Comparison of ENCODE assay signal across 16 cellular contexts in genomic region chr6:112030965-112031660, GRCh38. TPM values are rescaled to one million over a fixed set of nuclear protein-coding genes. Genes with fewer than 3 reads are reported as not detected.
A peak's percentile ranks its signal among the peaks of the same experiment; 100 is the strongest.
DNase-seq lines count a peak whose midpoint lies in the region; ATAC-seq and TF ChIP-seq lines count a peak whose summit lies in the region.
"Had no signal": no experiment of that assay in that cellular context is flagged by ENCODE, and none has a peak within 500 bp of the region (broad histone marks: within the 10 kb centered on the region; RNA-seq: fewer than 3 reads in every experiment).

No MANE protein-coding gene starts in this region.

- CTCF ChIA-PET in CD8-positive, alpha-beta T cell (lab: Charles Lee): interaction anchor here (1.1 to 1.8 kb wide), 4 partner anchors 10 to 20 kb away, joined by 3 to 11 read pairs (median 5); no protein-coding TSS in a partner anchor

- no peaks in the 10 kb centered on the region for H3K27me3 Mint-ChIP-seq in CD8-positive, alpha-beta T cell (ENCODE audit: low read depth)

- ATAC-seq in CD8-positive, alpha-beta T cell: no peak
- peak; percentile 60 for ATAC-seq in sciatic nerve
- ATAC-seq: SK-N-SH treated with all-trans-retinoic acid at 6 μM for 48 hours; stimulated activated naive B cell treated with anti-CD40 and anti-IgM and Interleukin-4, amounts not matched to agents 10 μg/mL and 1 μg/mL and 100 μg/mL, for 72 hours; WTC11 had no signal

- H3K27me3 ChIP-seq in CD8-positive, alpha-beta T cell (ENCODE audit: insufficient read depth, low read length): no peaks in the 10 kb centered on the region
- no peaks in the 10 kb centered on the region for H3K27me3 ChIP-seq in esophagus muscularis mucosa

- TF ChIP-seq POLR2A in esophagus muscularis mucosa (IDR thresholded peaks at IDR 0.05; ENCODE audit: low read depth): no peak

- no peak for DNase-seq in CD8-positive, alpha-beta T cell
- DNase-seq in LoVo (ENCODE audit: low spot score) (peak; percentile 4), esophagus muscularis mucosa (ENCODE audit: extremely low spot score) (no peak), sciatic nerve (ENCODE audit: low spot score) (no peak), NOMO-1 treated with dmso at 0.1 percent for 144 hours (lab: John Stamatoyannopoulos, UW; ENCODE audit: unreplicated experiment) (no peak), OCI-M1 (lab: John Stamatoyannopoulos, UW) (no peak), SHP77 treated with DMSO at 0.1 percent for 48 hours (lab: John Stamatoyannopoulos, UW) (no peak)
- DNase-seq: foreskin fibroblast; NCI-H2081; psoas muscle; stimulated activated CD4-positive, alpha-beta T cell treated with anti-CD3 and anti-CD28 coated beads, Interleukin-4, amount 100 ng/mL, for 1 hour; stimulated activated naive B cell treated with anti-CD40 and anti-IgM and Interleukin-4, amounts not matched to agents 10 μg/mL and 1 μg/mL and 100 μg/mL, for 72 hours had no signal

- WGBS in esophagus muscularis mucosa: 47% methylated on average over 3 of the region's 3 CpGs

- H3K4me3 Mint-ChIP-seq in CD8-positive, alpha-beta T cell: no peak overlapping the region
- H3K4me3 Mint-ChIP-seq: stimulated activated naive B cell treated with anti-CD40 and anti-IgM and Interleukin-4, amounts not matched to agents 10 μg/mL and 1 μg/mL and 100 μg/mL, for 72 hours; WTC11 had no signal

- TF ChIP-seq EP300 in esophagus muscularis mucosa (IDR thresholded peaks at IDR 0.05): no peak

- no peak for TF ChIP-seq CTCF in CD8-positive, alpha-beta T cell (IDR thresholded peaks at IDR 0.05)
- no peak for TF ChIP-seq CTCF in esophagus muscularis mucosa (IDR thresholded peaks at IDR 0.05)

- no peak overlapping the region for H3K4me3 ChIP-seq in CD8-positive, alpha-beta T cell (ENCODE audit: low read depth, low read length)
- H3K4me3 ChIP-seq in esophagus muscularis mucosa: no peak overlapping the region
- H3K4me3 ChIP-seq: psoas muscle had no signal

- H3K4me1 Mint-ChIP-seq in CD8-positive, alpha-beta T cell (ENCODE audit: low read depth): peaks cover 86% of the 10 kb centered on the region

- H3K27ac ChIP-seq in CD8-positive, alpha-beta T cell (ENCODE audit: low read depth, low read length): no peak overlapping the region
- peak overlapping the region in 3 of 4 donors; percentile 35 to 61 (median 38) for H3K27ac ChIP-seq in esophagus muscularis mucosa (replicated peaks in 1 of 4)
- H3K27ac ChIP-seq: psoas muscle had no signal

- peaks cover 6% of the 10 kb centered on the region for H3K36me3 Mint-ChIP-seq in CD8-positive, alpha-beta T cell
- H3K36me3 Mint-ChIP-seq: stimulated activated naive B cell treated with anti-CD40 and anti-IgM and Interleukin-4, amounts not matched to agents 10 μg/mL and 1 μg/mL and 100 μg/mL, for 72 hours; WTC11 had no signal

- H3K9me3 ChIP-seq in CD8-positive, alpha-beta T cell (ENCODE audit: low read length): no peaks in the 10 kb centered on the region
- no peaks in the 10 kb centered on the region for H3K9me3 ChIP-seq in esophagus muscularis mucosa
- H3K9me3 ChIP-seq: psoas muscle had no signal

- H3K36me3 ChIP-seq in CD8-positive, alpha-beta T cell (ENCODE audit: insufficient read depth, low read length): no peaks in the 10 kb centered on the region
- H3K36me3 ChIP-seq in esophagus muscularis mucosa: no peaks in the 10 kb centered on the region

- no peaks in the 10 kb centered on the region for H3K9me3 Mint-ChIP-seq in CD8-positive, alpha-beta T cell
- H3K9me3 Mint-ChIP-seq: WTC11 had no signal

- intact Hi-C loops in CD8-positive, alpha-beta T cell (cut with DNase I, micrococcal nuclease): no loop called here
- intact Hi-C loops in esophagus muscularis mucosa (cut with DNase I) (no loop called here), sciatic nerve (cut with DNase I) (no loop called here)

- H3K27ac Mint-ChIP-seq in CD8-positive, alpha-beta T cell: peak overlapping the region; percentile 95
- H3K27ac Mint-ChIP-seq: stimulated activated naive B cell treated with anti-CD40 and anti-IgM and Interleukin-4, amounts not matched to agents 10 μg/mL and 1 μg/mL and 100 μg/mL, for 72 hours; WTC11 had no signal

- POLR2A ChIA-PET in CD8-positive, alpha-beta T cell (lab: Charles Lee): no interaction called here

- H3K4me1 ChIP-seq in CD8-positive, alpha-beta T cell (ENCODE audit: insufficient read depth, low read length): peaks cover 76% of the 10 kb centered on the region
- H3K4me1 ChIP-seq in esophagus muscularis mucosa: peaks cover 0 to 17% (median 10%) of the 10 kb centered on the region in 4 donors
- H3K4me1 ChIP-seq: psoas muscle had no signal

RNA-seq across cellular contexts. Expression of gene CCN6, which starts 22.8 kb away (rescaled TPM):
- not detected for total RNA-seq in CD8-positive, alpha-beta T cell
- total RNA-seq in esophagus muscularis mucosa (not detected), sciatic nerve (0.18 TPM)
- total RNA-seq: H1, mucosa of gallbladder, psoas muscle, WTC11 had no signal

RNA-seq across cellular contexts. Expression of gene TUBE1, which starts 56.2 kb away (rescaled TPM):
- total RNA-seq in CD8-positive, alpha-beta T cell: 10 to 100 TPM; 25.6 to 30.5 TPM
- total RNA-seq in esophagus muscularis mucosa (10 to 100 TPM; 15.6 to 35.3 (median 20.3) TPM), sciatic nerve (30.0 TPM)

RNA-seq across cellular contexts. Expression of gene FAM229B, which starts 56.3 kb away (rescaled TPM):
- total RNA-seq in CD8-positive, alpha-beta T cell: 1 to 10 TPM; 3.1 to 3.3 TPM
- total RNA-seq in esophagus muscularis mucosa: 10 to 100 TPM; 10.6 to 23.3 (median 14.1) TPM
- total RNA-seq in sciatic nerve: 42.4 TPM
